32 cellular contexts compared by ENCODE assay signal in genomic region chr3:182424006-182424405, GRCh38.
"Had no signal": no experiment of that assay in that cellular context is flagged by ENCODE, and none has a peak within 500 bp of the region (broad histone marks: within the 10 kb centered on the region; RNA-seq: fewer than 3 reads in every experiment).

No MANE protein-coding gene starts in this region.

- H3K36me3 ChIP-seq: WERI-Rb-1 had no signal

- DNase-seq: activated B cell treated with CpG ODN at 0.5 μM for 24 hours; activated CD4-positive, alpha-beta memory T cell treated with anti-CD3 and anti-CD28 coated beads for 36 hours; activated CD4-positive, alpha-beta memory T cell treated with anti-CD3 and anti-CD28 coated beads, Interleukin-2, amount 10 ng/mL, durations not matched to agents 7 days and 5 days; activated CD4-positive, alpha-beta T cell treated with anti-CD3 and anti-CD28 coated beads for 1 hour; activated CD4-positive, alpha-beta T cell treated with anti-CD3 and anti-CD28 coated beads for 36 hours; activated CD4-positive, alpha-beta T cell treated with anti-CD3 and anti-CD28 coated beads for 4 hours; activated CD4-positive, alpha-beta T cell treated with anti-CD3 and anti-CD28 coated beads for 48 hours; activated CD4-positive, alpha-beta T cell treated with anti-CD3 and anti-CD28 coated beads, Interleukin-2, amount 10 ng/mL, durations not matched to agents 24 days and 14 days; activated CD4-positive, alpha-beta T cell treated with anti-CD3 and anti-CD28 coated beads, Interleukin-2, amount 10 ng/mL, durations not matched to agents 7 days and 5 days; activated CD4-positive, alpha-beta T cell treated with anti-CD3 and anti-CD28 coated beads, Interleukin-2, amount 50 U/mL, for 1 hour; activated CD4-positive, alpha-beta T cell treated with anti-CD3 and anti-CD28 coated beads, Interleukin-2, amount 50 U/mL, for 4 hours; activated CD4-positive, alpha-beta T cell treated with anti-CD3 and anti-CD28 coated beads, Interleukin-2, amount 50 U/mL, for 48 hours; activated CD4-positive, CD25-positive, alpha-beta regulatory T cell; activated CD4-positive, CD25-positive, alpha-beta regulatory T cell treated with anti-CD3 and anti-CD28 coated beads, Interleukin-2, amount 50 U/mL, for 72 hours; activated CD8-positive, alpha-beta memory T cell treated with anti-CD3 and anti-CD28 coated beads for 24 hours; activated CD8-positive, alpha-beta memory T cell treated with anti-CD3 and anti-CD28 coated beads, Interleukin-2, amount 10 ng/mL, durations not matched to agents 7 days and 5 days; activated CD8-positive, alpha-beta memory T cell treated with anti-CD3 and anti-CD28 coated beads, Interleukin-2, amount 50 U/mL, for 4 hours; activated CD8-positive, alpha-beta memory T cell treated with anti-CD3 and anti-CD28 coated beads, Interleukin-2, amount 50 U/mL, for 48 hours; activated CD8-positive, alpha-beta T cell treated with anti-CD3 and anti-CD28 coated beads for 36 hours; activated CD8-positive, alpha-beta T cell treated with anti-CD3 and anti-CD28 coated beads, Interleukin-2, amount 10 ng/mL, durations not matched to agents 7 days and 5 days; activated T-cell treated with anti-CD3 and anti-CD28 coated beads for 4 hours; activated T-cell treated with anti-CD3 and anti-CD28 coated beads, Interleukin-2, amount 50 U/mL, for 1 hour; activated T-cell treated with anti-CD3 and anti-CD28 coated beads, Interleukin-2, amount 50 U/mL, for 24 hours; T-helper 17 cell; T-helper 2 cell; T-helper 9 cell; T1000; WERI-Rb-1 had no signal

- FAIRE-seq: TTC549 had no signal

- H3K27ac ChIP-seq: VCaP, WERI-Rb-1 had no signal

- ATAC-seq: activated CD4-positive, alpha-beta T cell treated with anti-CD3 and anti-CD28 coated beads for 36 hours; activated CD4-positive, CD25-positive, alpha-beta regulatory T cell treated with anti-CD3 and anti-CD28 coated beads, Interleukin-2, amount 50 U/mL, for 24 hours; activated CD8-positive, alpha-beta memory T cell treated with anti-CD3 and anti-CD28 coated beads, Interleukin-2, amount 10 ng/mL, durations not matched to agents 7 days and 5 days; activated CD8-positive, alpha-beta T cell treated with anti-CD3 and anti-CD28 coated beads for 36 hours; activated CD8-positive, alpha-beta T cell treated with anti-CD3 and anti-CD28 coated beads, Interleukin-2, amount 10 ng/mL, durations not matched to agents 7 days and 5 days; T-helper 17 cell; WTC11 had no signal
